11 cellular contexts compared by ENCODE assay signal in genomic region chr4:127783971-127784519, GRCh38. TPM values are rescaled to one million over a fixed set of nuclear protein-coding genes. Genes with fewer than 3 reads are reported as not detected.
DNase-seq lines count a peak whose midpoint lies in the region; ATAC-seq and TF ChIP-seq lines count a peak whose summit lies in the region.
"Had no signal": no experiment of that assay in that cellular context is flagged by ENCODE, and none has a peak within 500 bp of the region (broad histone marks: within the 10 kb centered on the region; RNA-seq: fewer than 3 reads in every experiment).

No MANE protein-coding gene starts in this region.

- H3K27ac ChIP-seq in SU-DHL-6 (ENCODE audit: low read depth, low read length) (no peak overlapping the region), stomach smooth muscle (ENCODE audit: low read length) (no peak overlapping the region), uterus (peak overlapping the region in 1 of 2 donors; percentile 13)
- H3K27ac ChIP-seq: colonic mucosa had no signal

- H3K9me3 Mint-ChIP-seq in HFFc6 (no peaks in the 10 kb centered on the region), glutamatergic neuron (ENCODE audit: unreplicated experiment) (peaks cover 4% of the 10 kb centered on the region)

- no peak overlapping the region for H2AFZ ChIP-seq in SU-DHL-6 (ENCODE audit: low read depth, low read length, severe bottlenecking)

- no peak for TF ChIP-seq POLR2A in uterus (IDR thresholded peaks at IDR 0.05)

- H3K27me3 Mint-ChIP-seq in HFFc6 (ENCODE audit: insufficient read depth) (peaks cover 4% of the 10 kb centered on the region; the same call in 1 of the 2 replicates), glutamatergic neuron (ENCODE audit: unreplicated experiment) (peaks cover 10% of the 10 kb centered on the region)

- H3K27ac Mint-ChIP-seq in HFFc6 = no peak overlapping the region
- H3K27ac Mint-ChIP-seq in glutamatergic neuron (ENCODE audit: unreplicated experiment) = peak overlapping the region; percentile 99

- no peaks in the 10 kb centered on the region for H4K20me1 ChIP-seq in SU-DHL-6 (ENCODE audit: low read depth, low read length)

- DNase-seq in HFFc6 (no peak), glutamatergic neuron (no peak), uterus (no peak), GM10248 (ENCODE audit: extremely low spot score) (no peak)
- DNase-seq: colonic mucosa; NCI-H1436; SIG-M5; stimulated activated naive CD8-positive, alpha-beta T cell treated with anti-CD3 and anti-CD28 coated beads, Interleukin-15, Interleukin-2, amounts not matched to agents 100 U/mL and 50 U/mL, for 24 hours had no signal

- H3K36me3 Mint-ChIP-seq in HFFc6 (ENCODE audit: low read depth) = peaks cover 4% of the 10 kb centered on the region; the same call in 1 of the 2 replicates
- no peaks in the 10 kb centered on the region for H3K36me3 Mint-ChIP-seq in glutamatergic neuron (ENCODE audit: unreplicated experiment)

- TF ChIP-seq CTCF in HFFc6 (IDR thresholded peaks at IDR 0.05) (no peak), SU-DHL-6 (IDR thresholded peaks at IDR 0.05; ENCODE audit: insufficient read depth, low read length, poor library complexity, severe bottlenecking) (no peak), glutamatergic neuron (IDR thresholded peaks at IDR 0.05; ENCODE audit: partially characterized antibody, unreplicated experiment) (no peak), uterus (IDR thresholded peaks at IDR 0.05) (no peak), GM10248 (IDR thresholded peaks at IDR 0.05; ENCODE audit: control extremely low read depth, extremely low read depth, low read depth, missing control alignments) (no peak)

- H3K9ac ChIP-seq in SU-DHL-6 (ENCODE audit: low read length) (no peak overlapping the region), stomach smooth muscle (ENCODE audit: low read length in 2 of 2) (peak overlapping the region; percentile 88 to 96)

- no peaks in the 10 kb centered on the region; the same call in 1 of the 2 replicates for H3K79me2 ChIP-seq in SU-DHL-6 (ENCODE audit: insufficient read depth, low read length)

- no peaks in the 10 kb centered on the region for H3K9me2 ChIP-seq in SU-DHL-6 (replicated peaks; ENCODE audit: insufficient read depth, low read length)

- H3K4me3 Mint-ChIP-seq in HFFc6 (peak overlapping the region; percentile 99), glutamatergic neuron (ENCODE audit: unreplicated experiment) (peak overlapping the region; percentile 99)

- peaks cover 5% of the 10 kb centered on the region for H3K4me1 ChIP-seq in stomach smooth muscle (ENCODE audit: control insufficient read depth, insufficient read depth, low read length)
- no peaks in the 10 kb centered on the region for H3K4me1 ChIP-seq in uterus
- H3K4me1 ChIP-seq: colonic mucosa had no signal

- peaks cover 30% of the 10 kb centered on the region for H3K4me1 Mint-ChIP-seq in HFFc6 (ENCODE audit: low read depth)
- peaks cover 7% of the 10 kb centered on the region for H3K4me1 Mint-ChIP-seq in glutamatergic neuron (ENCODE audit: low read depth, unreplicated experiment)

- POLR2A ChIA-PET in GM10248 (lab: Yijun Ruan, JAX) = no interaction called here

- no peaks in the 10 kb centered on the region for H3K36me3 ChIP-seq in SU-DHL-6 (ENCODE audit: low read length)
- no peaks in the 10 kb centered on the region for H3K36me3 ChIP-seq in stomach smooth muscle (ENCODE audit: control insufficient read depth in 2 of 2, insufficient read depth in 2 of 2, low read length in 2 of 2)
- peaks cover 0 to 4% of the 10 kb centered on the region in 2 donors for H3K36me3 ChIP-seq in uterus
- H3K36me3 ChIP-seq: colonic mucosa had no signal

- H3K27me3 ChIP-seq in SU-DHL-6 (ENCODE audit: low read length) (no peaks in the 10 kb centered on the region), stomach smooth muscle (ENCODE audit: control insufficient read depth in 1 of 2, insufficient read depth in 2 of 2, low read length in 2 of 2) (no peaks in the 10 kb centered on the region), uterus (no peaks in the 10 kb centered on the region)
- H3K27me3 ChIP-seq: colonic mucosa had no signal

- CTCF ChIA-PET in GM10248 (lab: Yijun Ruan, JAX) = no interaction called here

- intact Hi-C loops in uterus (cut with DNase I; ENCODE audit: low total_unique reads) = no loop called here

- ATAC-seq in HG03159 (IDR thresholded peaks at IDR 0.05; ENCODE audit: unreplicated experiment) = no peak
- ATAC-seq: stimulated activated naive CD8-positive, alpha-beta T cell treated with anti-CD3 and anti-CD28 coated beads, Interleukin-15, Interleukin-2, amounts not matched to agents 100 U/mL and 50 U/mL, for 24 hours had no signal

- peak overlapping the region; percentile 64 for H3K4me2 ChIP-seq in SU-DHL-6 (ENCODE audit: low read depth, low read length, poor library complexity, severe bottlenecking)

- H3K4me3 ChIP-seq in SU-DHL-6 (ENCODE audit: insufficient read depth, low read length, poor library complexity, severe bottlenecking) = no peak overlapping the region
- peak overlapping the region; percentile 98 to 99 for H3K4me3 ChIP-seq in stomach smooth muscle (ENCODE audit: low read length in 2 of 2)
- H3K4me3 ChIP-seq in uterus = no peak overlapping the region

- H3F3A ChIP-seq in SU-DHL-6 (ENCODE audit: insufficient read depth) = no peaks in the 10 kb centered on the region

- H3K9me3 ChIP-seq in SU-DHL-6 (ENCODE audit: insufficient read depth, low read length) (no peaks in the 10 kb centered on the region), stomach smooth muscle (ENCODE audit: control insufficient read depth in 2 of 2, low read length in 2 of 2) (no peaks in the 10 kb centered on the region), uterus (no peaks in the 10 kb centered on the region)
- H3K9me3 ChIP-seq: colonic mucosa had no signal

RNA-seq across cellular contexts. Expression of gene HSPA4L, which starts 1.9 kb away (rescaled TPM):
- total RNA-seq in HFFc6 (2021; fragmentation: NEBNext Ultra II Directional; extraction: Animal tissue kit (Norgen Biotek cat#: 25700)) = 1 to 10 TPM; 5.9 to 7.9 (median 7.5) TPM
- total RNA-seq in glutamatergic neuron (ENCODE audit: unreplicated experiment) (14.7 TPM), uterus (1 to 10 TPM in 3 of 4 donors, under 1 TPM in 1; 0.26 to 7.2 (median 2.8) TPM)

RNA-seq across cellular contexts. Expression of gene SLC25A31, which starts 53.8 kb away (rescaled TPM):
- not detected for total RNA-seq in HFFc6 (2021; fragmentation: NEBNext Ultra II Directional; extraction: Animal tissue kit (Norgen Biotek cat#: 25700))
- total RNA-seq in glutamatergic neuron (ENCODE audit: unreplicated experiment) = not detected
- total RNA-seq in uterus = under 1 TPM in 1 of 4 donors, not detected in 3; 0.21 TPM
- total RNA-seq: colonic mucosa had no signal

Comparison
In these comparisons a context has a peak if more than half of its experiments do, and no peak if none do; other contexts are left out.
1. H3K4me3 ChIP-seq: peak in stomach smooth muscle (2 of 2); none in SU-DHL-6 (single experiment) and uterus (0 of 2).